In the genomic region with DNA sequence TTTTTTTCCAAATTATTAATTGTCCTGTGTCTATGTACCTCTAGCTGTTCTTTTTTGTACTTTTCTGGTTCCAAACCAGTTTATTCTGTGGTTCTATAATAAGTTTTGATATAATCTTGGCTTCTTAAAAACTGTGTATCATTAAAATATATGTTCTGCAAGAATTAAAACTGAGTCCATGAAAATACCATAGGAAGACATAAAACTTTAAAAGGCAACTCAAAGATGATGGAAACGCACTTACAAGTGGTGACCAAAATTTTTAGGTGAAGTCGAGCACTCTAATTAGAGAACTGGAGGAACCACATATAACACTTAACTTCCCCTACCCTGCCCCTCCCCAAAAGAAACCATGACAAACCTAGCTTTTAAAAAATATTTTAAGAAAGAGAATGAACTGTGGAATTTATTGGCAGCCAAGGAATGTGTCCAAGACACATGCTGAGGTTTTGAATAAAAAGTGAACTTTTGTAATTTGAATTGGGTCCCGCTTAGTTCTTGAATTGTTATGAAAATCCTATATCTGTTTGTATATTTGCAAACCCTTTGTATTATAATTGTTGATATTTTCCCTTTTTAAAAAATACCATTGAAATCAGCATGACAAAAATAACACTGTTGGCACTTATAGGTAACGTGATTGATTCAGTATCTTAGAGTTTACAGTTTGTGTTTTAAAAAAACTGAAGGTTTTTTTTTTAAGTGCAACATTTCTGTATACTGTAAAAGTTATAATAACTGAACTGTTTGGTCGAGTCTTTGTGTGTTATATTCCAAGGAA, we compare ENCODE assay signal across 10 cellular contexts. TPM values are rescaled to one million over a fixed set of nuclear protein-coding genes. Genes with fewer than 3 reads are reported as not detected.
DNase-seq lines count a peak whose midpoint lies in the region; TF ChIP-seq lines count a peak whose summit lies in the region.
"Had no signal": no experiment of that assay in that cellular context is flagged by ENCODE, and none has a peak within 500 bp of the region (broad histone marks: within the 10 kb centered on the region; RNA-seq: fewer than 3 reads in every experiment).

No MANE protein-coding gene starts in this region.

- H3K4me1 ChIP-seq in hepatocyte (ENCODE audit: insufficient read depth) (peaks cover 54% of the 10 kb centered on the region), skeletal muscle tissue (ENCODE audit: control insufficient read depth in 3 of 3, insufficient read depth in 3 of 3, low read length in 3 of 3) (peaks cover 17 to 23% (median 21%) of the 10 kb centered on the region in 3 donors)

- H3K4me2 ChIP-seq in hepatocyte, result peak overlapping the region; percentile 96

- DNase-seq in G401 (ENCODE audit: low spot score) (peak; percentile 8), hepatocyte (ENCODE audit: low spot score) (no peak), medulla oblongata (ENCODE audit: extremely low spot score) (no peak), hypothalamus (lab: John Stamatoyannopoulos, UW) (no peak), HK-2 (ENCODE audit: unreplicated experiment) (no peak), germinal center (ENCODE audit: low spot score) (no peak)
- DNase-seq: DND-41, NCI-H1694 treated with DMSO at 0.1 percent for 48 hours had no signal

- H3K4me3 ChIP-seq in hepatocyte (peak overlapping the region; percentile 28), skeletal muscle tissue (ENCODE audit: low read length in 3 of 3) (peak overlapping the region; percentile 41 to 98 (median 74))

- no peaks in the 10 kb centered on the region for H3K36me3 ChIP-seq in hepatocyte (replicated peaks; ENCODE audit: insufficient read depth, low read depth)
- peaks cover 14 to 20% (median 15%) of the 10 kb centered on the region in 3 donors for H3K36me3 ChIP-seq in skeletal muscle tissue (ENCODE audit: control insufficient read depth in 3 of 3, insufficient read depth in 3 of 3, low read length in 3 of 3)

- TF ChIP-seq CTCF in VCaP (conservative IDR thresholded peaks at IDR 0.05), result no peak
- TF ChIP-seq CTCF in hepatocyte (IDR thresholded peaks at IDR 0.05; ENCODE audit: poor library complexity), result no peak

- H3K9me3 ChIP-seq in hepatocyte (ENCODE audit: low read depth) (no peaks in the 10 kb centered on the region), skeletal muscle tissue (ENCODE audit: control insufficient read depth in 3 of 3, low read length in 3 of 3) (no peaks in the 10 kb centered on the region)

- no peaks in the 10 kb centered on the region for H3K9me2 ChIP-seq in hepatocyte (replicated peaks; ENCODE audit: insufficient read depth)

- WGBS in hepatocyte (ENCODE audit: low lambda C conversion rate, missing lambda C conversion rate), result 45% methylated on average over 5 of the region's 5 CpGs

- H3K27me3 ChIP-seq in hepatocyte (no peaks in the 10 kb centered on the region), skeletal muscle tissue (ENCODE audit: control insufficient read depth in 3 of 3, insufficient read depth in 3 of 3, low read length in 3 of 3) (no peaks in the 10 kb centered on the region)

- H2AFZ ChIP-seq in hepatocyte, result no peak overlapping the region

- H3K79me2 ChIP-seq in hepatocyte, result peaks cover 100% of the 10 kb centered on the region

- peaks cover 56% of the 10 kb centered on the region for H4K20me1 ChIP-seq in hepatocyte (ENCODE audit: insufficient read depth, poor library complexity, severe bottlenecking)

- H3K9ac ChIP-seq in skeletal muscle tissue (ENCODE audit: low read depth in 1 of 3, low read length in 3 of 3), result peak overlapping the region; percentile 85 to 95 (median 87)

- H3K27ac ChIP-seq in VCaP (peak overlapping the region; percentile 100), hepatocyte (peak overlapping the region; percentile 88), skeletal muscle tissue (ENCODE audit: low read depth, low read length) (peak overlapping the region; percentile 82)

- in situ Hi-C loops in G401 (cut with HindIII; ENCODE audit: low sequenced_read_pairs), result no loop called here

RNA-seq across cellular contexts. Expression of a gene that starts 7.7 kb away (rescaled TPM):
- 2.3 and 3.6 TPM in 2 replicates for total RNA-seq in G401 (2014; rRNA removed; shearing (Covaris generic))
- total RNA-seq in hepatocyte, result 16.5 and 23.0 TPM in 2 replicates
- polyA plus RNA-seq in hepatocyte, result 27.9 and 28.3 TPM in 2 replicates
- total RNA-seq in skeletal muscle tissue, result 12.0 TPM
